Comparison of ENCODE assay signal across 2 cellular contexts in the genomic region with DNA sequence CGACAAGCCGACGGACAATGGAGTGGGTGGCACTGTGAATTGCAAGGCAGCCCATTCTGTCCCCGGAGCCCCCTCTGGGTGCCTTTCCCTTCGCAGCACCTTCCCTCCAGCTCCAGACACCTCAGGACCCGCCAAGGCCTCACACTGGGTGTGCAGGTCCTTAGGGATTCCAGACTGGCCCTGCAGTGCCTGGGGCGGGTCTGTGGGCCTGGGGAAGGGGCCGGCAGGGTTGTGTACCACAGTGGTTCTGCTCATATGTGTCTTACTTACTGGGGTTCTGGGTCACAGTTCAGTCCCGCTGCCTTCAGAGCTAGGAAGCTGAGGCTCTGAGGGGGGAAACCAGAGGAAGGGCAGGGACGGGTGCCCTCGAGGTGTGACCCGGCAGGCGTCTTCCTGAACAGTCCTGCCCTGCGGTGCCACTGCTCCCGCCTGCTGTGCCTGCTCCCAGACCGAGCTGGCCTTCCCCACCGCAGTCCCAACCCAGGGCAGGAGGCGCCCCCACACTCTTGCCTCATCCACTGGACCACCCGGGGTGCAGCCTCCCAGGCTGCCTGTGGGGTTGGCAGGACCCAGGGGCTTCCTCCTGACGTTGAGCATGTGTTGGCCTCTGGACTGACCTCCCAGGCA.
TF ChIP-seq lines count a peak whose summit lies in the region.

No MANE protein-coding gene starts in this region.

TF ChIP-seq in HEK293, 187 proteins besides CTCF, POLR2A, EP300 and RAD21:
- peak; percentile 90 for TF ChIP-seq GLIS1 (tag by site-specific recombination; IDR thresholded peaks at IDR 0.05)
- peak; percentile 96 for TF ChIP-seq ZIC2 (tag by site-specific recombination; IDR thresholded peaks at IDR 0.05)
- no peak for TF ChIP-seq RBAK (tag by site-specific recombination; IDR thresholded peaks at IDR 0.05)
- TF ChIP-seq ZNF76 (tag by site-specific recombination; IDR thresholded peaks at IDR 0.05; ENCODE audit: borderline replicate concordance, low read depth) = no peak
- TF ChIP-seq IKZF3 (tag by site-specific recombination; IDR thresholded peaks at IDR 0.05) = no peak
- no peak for TF ChIP-seq ZNF341 (tag by site-specific recombination; IDR thresholded peaks at IDR 0.05; ENCODE audit: low read depth)
- no peak for TF ChIP-seq ZNF501 (tag by site-specific recombination; IDR thresholded peaks at IDR 0.05)
- TF ChIP-seq ZNF549 (tag by site-specific recombination; IDR thresholded peaks at IDR 0.05) = no peak
TF ChIP-seq in HEK293: peak in this region for 2.

TF ChIP-seq in H1, 55 proteins besides CTCF, POLR2A, EP300 and RAD21:
- TF ChIP-seq SP2 (IDR thresholded peaks at IDR 0.05; ENCODE audit: low read length) (no peak), CBX5 (IDR thresholded peaks at IDR 0.05; ENCODE audit: low read depth, low read length) (no peak), FOSL1 (IDR thresholded peaks at IDR 0.05; ENCODE audit: insufficient read depth, low read depth, low read length) (no peak), TCF12 (IDR thresholded peaks at IDR 0.05; ENCODE audit: low read depth, low read length) (no peak), SRF (IDR thresholded peaks at IDR 0.05; ENCODE audit: low read depth, low read length) (no peak), RFX5 (IDR thresholded peaks at IDR 0.05; ENCODE audit: borderline replicate concordance, low read depth, low read length) (no peak), RXRA (IDR thresholded peaks at IDR 0.05; ENCODE audit: insufficient read depth, low read depth, low read length) (no peak), SUZ12 (IDR thresholded peaks at IDR 0.05; ENCODE audit: low read length) (no peak), YY1 (IDR thresholded peaks at IDR 0.05; ENCODE audit: low read depth, low read length) (no peak), TBP (IDR thresholded peaks at IDR 0.05; ENCODE audit: low read depth, low read length) (no peak), BACH1 (IDR thresholded peaks at IDR 0.05; ENCODE audit: low read length) (no peak), CHD1 (IDR thresholded peaks at IDR 0.05; ENCODE audit: low read depth, low read length) (no peak), CTBP2 (IDR thresholded peaks at IDR 0.05; ENCODE audit: borderline replicate concordance, insufficient read depth, insufficient read length, low read length) (no peak)
- TF ChIP-seq, protein P1, sequence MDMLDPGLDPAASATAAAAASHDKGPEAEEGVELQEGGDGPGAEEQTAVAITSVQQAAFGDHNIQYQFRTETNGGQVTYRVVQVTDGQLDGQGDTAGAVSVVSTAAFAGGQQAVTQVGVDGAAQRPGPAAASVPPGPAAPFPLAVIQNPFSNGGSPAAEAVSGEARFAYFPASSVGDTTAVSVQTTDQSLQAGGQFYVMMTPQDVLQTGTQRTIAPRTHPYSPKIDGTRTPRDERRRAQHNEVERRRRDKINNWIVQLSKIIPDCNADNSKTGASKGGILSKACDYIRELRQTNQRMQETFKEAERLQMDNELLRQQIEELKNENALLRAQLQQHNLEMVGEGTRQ (IDR thresholded peaks at IDR 0.05; ENCODE audit: low read length) = no peak
